1 cellular context compared by ENCODE assay signal in genomic region chr14:64937821-64938193, GRCh38.
TF ChIP-seq lines count a peak whose summit lies in the region.

No MANE protein-coding gene starts in this region.

TF ChIP-seq in GM23338, 12 proteins besides CTCF, POLR2A, EP300 and RAD21 (continued from another document):
- no peak for TF ChIP-seq ZNF462 (CRISPR knock-in tag; IDR thresholded peaks at IDR 0.05)
- no peak for TF ChIP-seq EZH2phosphoT487 (IDR thresholded peaks at IDR 0.05; ENCODE audit: unreplicated experiment)
